9 cellular contexts compared by ENCODE assay signal in genomic region chr1:230210326-230210978, GRCh38.
A peak's percentile ranks its signal among the peaks of the same experiment; 100 is the strongest.
DNase-seq lines count a peak whose midpoint lies in the region; ATAC-seq and TF ChIP-seq lines count a peak whose summit lies in the region.
"Had no signal": no experiment of that assay in that cellular context is flagged by ENCODE, and none has a peak within 500 bp of the region (broad histone marks: within the 10 kb centered on the region; RNA-seq: fewer than 3 reads in every experiment).

No MANE protein-coding gene starts in this region.

- no peak overlapping the region for H3K4me3 Mint-ChIP-seq in T-helper 2 cell treated with Interferon-gamma antibody and Interleukin-4, amounts not matched to agents 5 μg/mL and 100 μg/mL, for 36 hours
- no peak overlapping the region for H3K4me3 Mint-ChIP-seq in activated T-helper 2 cell treated with anti-CD3 and anti-CD28 coated beads, Interferon-gamma antibody, Interleukin-2, Interleukin-4, amounts not matched to agents 10 μg/mL and 5 μg/mL and 100 μg/mL, durations not matched to agents 14 hours and 24 hours and 36 hours (ENCODE audit: low read depth)
- peak overlapping the region; percentile 61 for H3K4me3 Mint-ChIP-seq in stimulated activated effector memory CD8-positive, alpha-beta T cell treated with anti-CD3 and anti-CD28 coated beads, Interleukin-12 subunit alpha, Interleukin-12 subunit beta, amount 100 ng/mL, for 72 hours

- TF ChIP-seq CTCF in fibroblast of pulmonary artery (IDR thresholded peaks at IDR 0.05; ENCODE audit: low read length, missing control alignments) = no peak

- no peak for DNase-seq in T-helper 2 cell treated with Interferon-gamma antibody and Interleukin-4, amounts not matched to agents 5 μg/mL and 100 μg/mL, for 36 hours (ENCODE audit: low spot score)
- no peak for DNase-seq in T-helper 2 cell
- DNase-seq in activated T-helper 2 cell treated with anti-CD3 and anti-CD28 coated beads, Interferon-gamma antibody, Interleukin-2, Interleukin-4, amounts not matched to agents 10 μg/mL and 5 μg/mL and 100 μg/mL, durations not matched to agents 14 hours and 24 hours and 36 hours (ENCODE audit: low spot score) = no peak
- peak; percentile 42 for DNase-seq in fibroblast of pulmonary artery (ENCODE audit: low read depth)
- no peak for DNase-seq in stimulated activated effector memory CD8-positive, alpha-beta T cell treated with anti-CD3 and anti-CD28 coated beads, Interleukin-12 subunit alpha, Interleukin-12 subunit beta, amount 100 ng/mL, for 72 hours (ENCODE audit: low spot score in 2 of 2)
- no peak for DNase-seq in NCI-H510A treated with DMSO at 0.1 percent for 48 hours (lab: John Stamatoyannopoulos, UW)
- DNase-seq in dedifferentiated amniotic fluid mesenchymal stem cell (ENCODE audit: extremely low spot score) = no peak
- DNase-seq in RKO (ENCODE audit: low spot score) = no peak
- DNase-seq: NCI-H526 treated with DMSO at 0.1 percent for 48 hours had no signal

- no peaks in the 10 kb centered on the region for H3K27me3 Mint-ChIP-seq in T-helper 2 cell treated with Interferon-gamma antibody and Interleukin-4, amounts not matched to agents 5 μg/mL and 100 μg/mL, for 36 hours (ENCODE audit: low read depth)
- no peaks in the 10 kb centered on the region for H3K27me3 Mint-ChIP-seq in activated T-helper 2 cell treated with anti-CD3 and anti-CD28 coated beads, Interferon-gamma antibody, Interleukin-2, Interleukin-4, amounts not matched to agents 10 μg/mL and 5 μg/mL and 100 μg/mL, durations not matched to agents 14 hours and 24 hours and 36 hours (ENCODE audit: low read depth)

- peaks cover 13% of the 10 kb centered on the region for H3K36me3 Mint-ChIP-seq in T-helper 2 cell treated with Interferon-gamma antibody and Interleukin-4, amounts not matched to agents 5 μg/mL and 100 μg/mL, for 36 hours (ENCODE audit: low read depth)
- peaks cover 26% of the 10 kb centered on the region for H3K36me3 Mint-ChIP-seq in activated T-helper 2 cell treated with anti-CD3 and anti-CD28 coated beads, Interferon-gamma antibody, Interleukin-2, Interleukin-4, amounts not matched to agents 10 μg/mL and 5 μg/mL and 100 μg/mL, durations not matched to agents 14 hours and 24 hours and 36 hours (ENCODE audit: low read depth)
- H3K36me3 Mint-ChIP-seq in stimulated activated effector memory CD8-positive, alpha-beta T cell treated with anti-CD3 and anti-CD28 coated beads, Interleukin-12 subunit alpha, Interleukin-12 subunit beta, amount 100 ng/mL, for 72 hours = peaks cover 17% of the 10 kb centered on the region

- intact Hi-C loops in activated T-helper 2 cell treated with anti-CD3 and anti-CD28 coated beads, Interferon-gamma antibody, Interleukin-2, Interleukin-4, amounts not matched to agents 10 μg/mL and 5 μg/mL and 100 μg/mL, durations not matched to agents 14 hours and 24 hours and 36 hours (cut with micrococcal nuclease) = no loop called here

- no peaks in the 10 kb centered on the region for H3K9me3 Mint-ChIP-seq in T-helper 2 cell treated with Interferon-gamma antibody and Interleukin-4, amounts not matched to agents 5 μg/mL and 100 μg/mL, for 36 hours
- no peaks in the 10 kb centered on the region for H3K9me3 Mint-ChIP-seq in activated T-helper 2 cell treated with anti-CD3 and anti-CD28 coated beads, Interferon-gamma antibody, Interleukin-2, Interleukin-4, amounts not matched to agents 10 μg/mL and 5 μg/mL and 100 μg/mL, durations not matched to agents 14 hours and 24 hours and 36 hours
- no peaks in the 10 kb centered on the region for H3K9me3 Mint-ChIP-seq in stimulated activated effector memory CD8-positive, alpha-beta T cell treated with anti-CD3 and anti-CD28 coated beads, Interleukin-12 subunit alpha, Interleukin-12 subunit beta, amount 100 ng/mL, for 72 hours

- ATAC-seq in stimulated activated effector memory CD8-positive, alpha-beta T cell treated with anti-CD3 and anti-CD28 coated beads, Interleukin-12 subunit alpha, Interleukin-12 subunit beta, amount 100 ng/mL, for 72 hours = no peak

- peak overlapping the region; percentile 62 for H3K27ac Mint-ChIP-seq in T-helper 2 cell treated with Interferon-gamma antibody and Interleukin-4, amounts not matched to agents 5 μg/mL and 100 μg/mL, for 36 hours
- H3K27ac Mint-ChIP-seq in activated T-helper 2 cell treated with anti-CD3 and anti-CD28 coated beads, Interferon-gamma antibody, Interleukin-2, Interleukin-4, amounts not matched to agents 10 μg/mL and 5 μg/mL and 100 μg/mL, durations not matched to agents 14 hours and 24 hours and 36 hours = peak overlapping the region; percentile 99
- H3K27ac Mint-ChIP-seq in stimulated activated effector memory CD8-positive, alpha-beta T cell treated with anti-CD3 and anti-CD28 coated beads, Interleukin-12 subunit alpha, Interleukin-12 subunit beta, amount 100 ng/mL, for 72 hours = peak overlapping the region; percentile 94

- peaks cover 48% of the 10 kb centered on the region for H3K4me1 Mint-ChIP-seq in T-helper 2 cell treated with Interferon-gamma antibody and Interleukin-4, amounts not matched to agents 5 μg/mL and 100 μg/mL, for 36 hours (ENCODE audit: low read depth)
- peaks cover 78% of the 10 kb centered on the region for H3K4me1 Mint-ChIP-seq in activated T-helper 2 cell treated with anti-CD3 and anti-CD28 coated beads, Interferon-gamma antibody, Interleukin-2, Interleukin-4, amounts not matched to agents 10 μg/mL and 5 μg/mL and 100 μg/mL, durations not matched to agents 14 hours and 24 hours and 36 hours (ENCODE audit: low read depth)
- H3K4me1 Mint-ChIP-seq in stimulated activated effector memory CD8-positive, alpha-beta T cell treated with anti-CD3 and anti-CD28 coated beads, Interleukin-12 subunit alpha, Interleukin-12 subunit beta, amount 100 ng/mL, for 72 hours = peaks cover 69% of the 10 kb centered on the region

- H3K4me3 ChIP-seq in fibroblast of pulmonary artery (replicated peaks; ENCODE audit: low read depth, low read length) = no peak overlapping the region
